Comparison of ENCODE assay signal across 18 cellular contexts in the genomic region with DNA sequence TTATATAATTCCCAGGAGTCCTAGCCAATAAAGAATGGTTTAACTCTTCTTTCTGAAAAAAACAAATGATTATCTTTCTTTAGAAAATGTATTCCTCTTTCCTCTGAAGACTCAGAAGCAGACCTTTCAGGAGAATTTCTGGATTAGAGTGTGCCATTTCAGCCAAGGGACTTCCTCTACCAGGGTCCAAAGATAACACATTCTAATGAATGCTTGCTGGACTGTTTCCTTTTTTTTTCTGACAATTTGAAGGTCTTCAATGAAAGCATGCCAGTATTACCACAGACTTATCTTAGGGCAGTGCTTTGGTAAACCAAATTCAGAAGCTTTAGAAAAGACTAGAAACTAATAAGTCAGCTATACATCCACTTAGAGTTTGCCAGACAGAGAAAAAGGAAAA.
DNase-seq lines count a peak whose midpoint lies in the region; TF ChIP-seq lines count a peak whose summit lies in the region.
"Had no signal": no experiment of that assay in that cellular context is flagged by ENCODE, and none has a peak within 500 bp of the region (broad histone marks: within the 10 kb centered on the region; RNA-seq: fewer than 3 reads in every experiment).

No MANE protein-coding gene starts in this region.

- H3K9me3 ChIP-seq in left ventricle myocardium inferior (replicated peaks) (peaks cover 15% of the 10 kb centered on the region), right atrium auricular region (peaks cover 0 to 6% of the 10 kb centered on the region in 2 donors), thyroid gland (no peaks in the 10 kb centered on the region)

- no peak for DNase-seq in left ventricle myocardium inferior
- DNase-seq in right atrium auricular region (ENCODE audit: low spot score): no peak
- DNase-seq in dermis blood vessel endothelial cell: peak; percentile 45
- DNase-seq in lung microvascular endothelial cell (ENCODE audit: low read depth in 2 of 2): peak; percentile 8 to 46
- DNase-seq in thyroid gland: no peak
- DNase-seq in activated T-cell treated with anti-CD3 and anti-CD28 coated beads, Interleukin-2, amount 50 U/mL, for 1 hour: no peak
- no peak for DNase-seq in HPDE6-E6E7 (ENCODE audit: extremely low spot score)
- no peak for DNase-seq in activated naive CD4-positive, alpha-beta T cell treated with Interleukin-2 at 50 U/mL for 16 hours
- DNase-seq: DMS79 treated with DMSO at 0.1 percent for 48 hours, H7, MV-4-11, NCI-H1417, NCI-H187 treated with DMSO at 0.1 percent for 48 hours, NCI-H446, NCI-H69, SHP77 treated with DMSO at 0.1 percent for 48 hours had no signal

- H3K4me1 ChIP-seq in left ventricle myocardium inferior: peaks cover 6% of the 10 kb centered on the region
- no peaks in the 10 kb centered on the region for H3K4me1 ChIP-seq in right atrium auricular region
- H3K4me1 ChIP-seq in thyroid gland: peaks cover 9 to 19% of the 10 kb centered on the region in 2 donors

- H3K27me3 ChIP-seq in left ventricle myocardium inferior (ENCODE audit: low read depth): no peaks in the 10 kb centered on the region
- no peaks in the 10 kb centered on the region for H3K27me3 ChIP-seq in right atrium auricular region
- H3K27me3 ChIP-seq in thyroid gland: no peaks in the 10 kb centered on the region
- H3K27me3 ChIP-seq: BLaER1 treated with 17β-estradiol and CSF1 and Interleukin-3, amounts not matched to agents 10 nM and 100 nM had no signal

- H3K27ac ChIP-seq in left ventricle myocardium inferior (replicated peaks) (peak overlapping the region; percentile 21), right atrium auricular region (no peak overlapping the region), thyroid gland (peak overlapping the region in 2 of 3 donors; percentile 2 to 36)
- H3K27ac ChIP-seq: 22Rv1 had no signal

- TF ChIP-seq CTCF in left ventricle myocardium inferior (IDR thresholded peaks at IDR 0.05; ENCODE audit: borderline replicate concordance): no peak
- no peak for TF ChIP-seq CTCF in right atrium auricular region (IDR thresholded peaks at IDR 0.05)
- TF ChIP-seq CTCF in thyroid gland (IDR thresholded peaks at IDR 0.05): no peak

- H3K36me3 ChIP-seq in left ventricle myocardium inferior (peaks cover 4% of the 10 kb centered on the region), right atrium auricular region (no peaks in the 10 kb centered on the region), thyroid gland (no peaks in the 10 kb centered on the region)

- intact Hi-C loops in left ventricle myocardium inferior (cut with micrococcal nuclease) (no loop called here), thyroid gland (cut with DNase I) (no loop called here)

- H3K4me3 ChIP-seq in left ventricle myocardium inferior: no peak overlapping the region
- no peak overlapping the region for H3K4me3 ChIP-seq in right atrium auricular region
- no peak overlapping the region for H3K4me3 ChIP-seq in thyroid gland (replicated peaks in 1 of 3)
- H3K4me3 ChIP-seq: BLaER1 treated with 17β-estradiol and CSF1 and Interleukin-3, amounts not matched to agents 10 nM and 100 nM had no signal

- TF ChIP-seq POLR2A in thyroid gland (IDR thresholded peaks at IDR 0.05): no peak

Comparison
In these comparisons a context has a peak if more than half of its experiments do, and no peak if none do; other contexts are left out.
1. H3K27ac ChIP-seq: peak in left ventricle myocardium inferior (single experiment) and thyroid gland (2 of 3); none in right atrium auricular region (0 of 2).
2. DNase-seq: peak in dermis blood vessel endothelial cell (single experiment) and lung microvascular endothelial cell (2 of 2); none in left ventricle myocardium inferior (single experiment), right atrium auricular region (single experiment), thyroid gland (0 of 2), activated T-cell treated with anti-CD3 and anti-CD28 coated beads, Interleukin-2, amount 50 U/mL, for 1 hour (single experiment), HPDE6-E6E7 (single experiment) and activated naive CD4-positive, alpha-beta T cell treated with Interleukin-2 at 50 U/mL for 16 hours (single experiment).